In the genomic region with DNA sequence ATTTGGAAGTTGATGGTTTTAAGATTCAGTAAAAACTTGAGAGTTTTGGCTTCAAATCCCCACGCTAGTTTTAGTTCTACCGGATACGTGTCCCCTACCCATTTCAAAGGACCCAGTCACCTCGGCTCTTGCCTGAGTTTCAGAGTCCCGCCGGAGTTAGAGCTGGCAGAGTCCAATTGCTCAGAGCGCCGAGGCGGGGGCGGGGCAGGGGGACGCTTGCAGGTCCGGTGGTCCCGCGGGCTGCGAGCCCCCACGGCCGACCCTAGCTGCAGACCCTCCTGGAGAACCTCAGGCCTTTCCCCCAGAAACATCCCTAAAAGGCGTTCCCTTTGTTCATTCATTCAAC, we compare ENCODE assay signal across 1 cellular context.
TF ChIP-seq lines count a peak whose summit lies in the region.

No MANE protein-coding gene starts in this region.

TF ChIP-seq in HepG2, 621 proteins besides CTCF, POLR2A, EP300 and RAD21 (continues in another document):
- no peak for TF ChIP-seq DMAP1 (CRISPR knock-in tag; IDR thresholded peaks at IDR 0.05)
- no peak for TF ChIP-seq RBM22 (optimal IDR thresholded peaks at IDR 0.05; ENCODE audit: low read length)
- TF ChIP-seq, protein P1, sequence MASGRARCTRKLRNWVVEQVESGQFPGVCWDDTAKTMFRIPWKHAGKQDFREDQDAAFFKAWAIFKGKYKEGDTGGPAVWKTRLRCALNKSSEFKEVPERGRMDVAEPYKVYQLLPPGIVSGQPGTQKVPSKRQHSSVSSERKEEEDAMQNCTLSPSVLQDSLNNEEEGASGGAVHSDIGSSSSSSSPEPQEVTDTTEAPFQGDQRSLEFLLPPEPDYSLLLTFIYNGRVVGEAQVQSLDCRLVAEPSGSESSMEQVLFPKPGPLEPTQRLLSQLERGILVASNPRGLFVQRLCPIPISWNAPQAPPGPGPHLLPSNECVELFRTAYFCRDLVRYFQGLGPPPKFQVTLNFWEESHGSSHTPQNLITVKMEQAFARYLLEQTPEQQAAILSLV (CRISPR knock-in tag; IDR thresholded peaks at IDR 0.05; ENCODE audit: borderline replicate concordance), result no peak
- TF ChIP-seq THAP8 (CRISPR knock-in tag; IDR thresholded peaks at IDR 0.05; ENCODE audit: borderline replicate concordance), result no peak
- no peak for TF ChIP-seq NR3C1 (CRISPR knock-in tag; IDR thresholded peaks at IDR 0.05)
- TF ChIP-seq ATF7-NPFF (CRISPR knock-in tag; IDR thresholded peaks at IDR 0.05; ENCODE audit: low read depth), result no peak
- TF ChIP-seq ARNT2 (CRISPR knock-in tag; IDR thresholded peaks at IDR 0.05; ENCODE audit: low read depth), result no peak
- TF ChIP-seq ZBTB10 (CRISPR knock-in tag; IDR thresholded peaks at IDR 0.05; ENCODE audit: borderline replicate concordance), result no peak
- 0 out of 2 replicates have a peak, but pooled peaks have one; percentile 2 for TF ChIP-seq KLF11 (CRISPR knock-in tag; IDR thresholded peaks at IDR 0.05)
- 0 out of 2 replicates have a peak, but pooled peaks have one; percentile 46 for TF ChIP-seq CBFB (CRISPR knock-in tag; IDR thresholded peaks at IDR 0.05)
- TF ChIP-seq NKX3-1 (CRISPR knock-in tag; IDR thresholded peaks at IDR 0.05), result peak; percentile 18; the same call in 1 of the 2 replicates
- TF ChIP-seq ZSCAN29 (CRISPR knock-in tag; conservative IDR thresholded peaks at IDR 0.05), result no peak
- TF ChIP-seq BHLHE40 (IDR thresholded peaks at IDR 0.05; ENCODE audit: low read length), result no peak
- no peak for TF ChIP-seq KLF16 (CRISPR knock-in tag; IDR thresholded peaks at IDR 0.05)
- TF ChIP-seq TRAFD1 (CRISPR knock-in tag; IDR thresholded peaks at IDR 0.05; ENCODE audit: borderline replicate concordance), result no peak
- TF ChIP-seq YEATS2 (CRISPR knock-in tag; IDR thresholded peaks at IDR 0.05; ENCODE audit: borderline replicate concordance), result no peak
- TF ChIP-seq FIP1L1 (IDR thresholded peaks at IDR 0.05; ENCODE audit: borderline replicate concordance, insufficient read depth, low read depth, low read length), result no peak
- TF ChIP-seq ZNF672 (CRISPR knock-in tag; IDR thresholded peaks at IDR 0.05), result no peak
- TF ChIP-seq, protein P2, sequence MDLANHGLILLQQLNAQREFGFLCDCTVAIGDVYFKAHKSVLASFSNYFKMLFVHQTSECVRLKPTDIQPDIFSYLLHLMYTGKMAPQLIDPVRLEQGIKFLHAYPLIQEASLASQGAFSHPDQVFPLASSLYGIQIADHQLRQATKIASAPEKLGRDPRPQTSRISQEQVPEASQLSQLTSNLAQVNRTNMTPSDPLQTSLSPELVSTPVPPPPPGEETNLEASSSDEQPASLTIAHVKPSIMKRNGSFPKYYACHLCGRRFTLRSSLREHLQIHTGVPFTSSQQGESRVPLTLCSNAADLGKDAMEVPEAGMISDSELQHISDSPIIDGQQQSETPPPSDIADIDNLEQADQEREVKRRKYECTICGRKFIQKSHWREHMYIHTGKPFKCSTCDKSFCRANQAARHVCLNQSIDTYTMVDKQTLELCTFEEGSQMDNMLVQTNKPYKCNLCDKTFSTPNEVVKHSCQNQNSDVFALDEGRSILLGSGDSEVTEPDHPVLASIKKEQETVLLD (CRISPR knock-in tag; IDR thresholded peaks at IDR 0.05; ENCODE audit: low read depth), result 0 out of 2 replicates have a peak, but pooled peaks have one; percentile 7
- TF ChIP-seq ZNF136 (CRISPR knock-in tag; IDR thresholded peaks at IDR 0.05; ENCODE audit: low read depth), result no peak
- TF ChIP-seq SNAPC5 (CRISPR knock-in tag; IDR thresholded peaks at IDR 0.05; ENCODE audit: borderline replicate concordance), result no peak
- no peak for TF ChIP-seq PHF5A (CRISPR knock-in tag; IDR thresholded peaks at IDR 0.05; ENCODE audit: low read depth, unreplicated experiment)
- TF ChIP-seq MAZ (IDR thresholded peaks at IDR 0.05; ENCODE audit: borderline replicate concordance, low read depth, low read length), result no peak
- no peak for TF ChIP-seq MAZ (CRISPR knock-in tag; IDR thresholded peaks at IDR 0.05; ENCODE audit: low read depth)
- TF ChIP-seq ZNF232 (CRISPR knock-in tag; IDR thresholded peaks at IDR 0.05; ENCODE audit: borderline replicate concordance), result peak; percentile 48; the same call in 1 of the 2 replicates
- TF ChIP-seq SALL2 (CRISPR knock-in tag; IDR thresholded peaks at IDR 0.05), result no peak
- TF ChIP-seq, protein P3, sequence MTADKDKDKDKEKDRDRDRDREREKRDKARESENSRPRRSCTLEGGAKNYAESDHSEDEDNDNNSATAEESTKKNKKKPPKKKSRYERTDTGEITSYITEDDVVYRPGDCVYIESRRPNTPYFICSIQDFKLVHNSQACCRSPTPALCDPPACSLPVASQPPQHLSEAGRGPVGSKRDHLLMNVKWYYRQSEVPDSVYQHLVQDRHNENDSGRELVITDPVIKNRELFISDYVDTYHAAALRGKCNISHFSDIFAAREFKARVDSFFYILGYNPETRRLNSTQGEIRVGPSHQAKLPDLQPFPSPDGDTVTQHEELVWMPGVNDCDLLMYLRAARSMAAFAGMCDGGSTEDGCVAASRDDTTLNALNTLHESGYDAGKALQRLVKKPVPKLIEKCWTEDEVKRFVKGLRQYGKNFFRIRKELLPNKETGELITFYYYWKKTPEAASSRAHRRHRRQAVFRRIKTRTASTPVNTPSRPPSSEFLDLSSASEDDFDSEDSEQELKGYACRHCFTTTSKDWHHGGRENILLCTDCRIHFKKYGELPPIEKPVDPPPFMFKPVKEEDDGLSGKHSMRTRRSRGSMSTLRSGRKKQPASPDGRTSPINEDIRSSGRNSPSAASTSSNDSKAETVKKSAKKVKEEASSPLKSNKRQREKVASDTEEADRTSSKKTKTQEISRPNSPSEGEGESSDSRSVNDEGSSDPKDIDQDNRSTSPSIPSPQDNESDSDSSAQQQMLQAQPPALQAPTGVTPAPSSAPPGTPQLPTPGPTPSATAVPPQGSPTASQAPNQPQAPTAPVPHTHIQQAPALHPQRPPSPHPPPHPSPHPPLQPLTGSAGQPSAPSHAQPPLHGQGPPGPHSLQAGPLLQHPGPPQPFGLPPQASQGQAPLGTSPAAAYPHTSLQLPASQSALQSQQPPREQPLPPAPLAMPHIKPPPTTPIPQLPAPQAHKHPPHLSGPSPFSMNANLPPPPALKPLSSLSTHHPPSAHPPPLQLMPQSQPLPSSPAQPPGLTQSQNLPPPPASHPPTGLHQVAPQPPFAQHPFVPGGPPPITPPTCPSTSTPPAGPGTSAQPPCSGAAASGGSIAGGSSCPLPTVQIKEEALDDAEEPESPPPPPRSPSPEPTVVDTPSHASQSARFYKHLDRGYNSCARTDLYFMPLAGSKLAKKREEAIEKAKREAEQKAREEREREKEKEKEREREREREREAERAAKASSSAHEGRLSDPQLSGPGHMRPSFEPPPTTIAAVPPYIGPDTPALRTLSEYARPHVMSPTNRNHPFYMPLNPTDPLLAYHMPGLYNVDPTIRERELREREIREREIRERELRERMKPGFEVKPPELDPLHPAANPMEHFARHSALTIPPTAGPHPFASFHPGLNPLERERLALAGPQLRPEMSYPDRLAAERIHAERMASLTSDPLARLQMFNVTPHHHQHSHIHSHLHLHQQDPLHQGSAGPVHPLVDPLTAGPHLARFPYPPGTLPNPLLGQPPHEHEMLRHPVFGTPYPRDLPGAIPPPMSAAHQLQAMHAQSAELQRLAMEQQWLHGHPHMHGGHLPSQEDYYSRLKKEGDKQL (CRISPR knock-in tag; IDR thresholded peaks at IDR 0.05; ENCODE audit: low read depth), result no peak
- TF ChIP-seq SP4 (CRISPR knock-in tag; IDR thresholded peaks at IDR 0.05), result 0 out of 2 replicates have a peak, but pooled peaks have one; percentile 19
- TF ChIP-seq, protein P4, sequence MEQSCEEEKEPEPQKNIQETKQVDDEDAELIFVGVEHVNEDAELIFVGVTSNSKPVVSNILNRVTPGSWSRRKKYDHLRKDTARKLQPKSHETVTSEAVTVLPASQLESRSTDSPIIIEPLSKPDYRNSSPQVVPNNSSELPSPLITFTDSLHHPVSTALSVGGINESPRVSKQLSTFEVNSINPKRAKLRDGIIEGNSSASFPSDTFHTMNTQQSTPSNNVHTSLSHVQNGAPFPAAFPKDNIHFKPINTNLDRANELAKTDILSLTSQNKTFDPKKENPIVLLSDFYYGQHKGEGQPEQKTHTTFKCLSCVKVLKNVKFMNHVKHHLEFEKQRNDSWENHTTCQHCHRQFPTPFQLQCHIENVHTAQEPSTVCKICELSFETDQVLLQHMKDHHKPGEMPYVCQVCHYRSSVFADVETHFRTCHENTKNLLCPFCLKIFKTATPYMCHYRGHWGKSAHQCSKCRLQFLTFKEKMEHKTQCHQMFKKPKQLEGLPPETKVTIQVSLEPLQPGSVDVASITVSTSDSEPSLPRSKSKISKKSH (CRISPR knock-in tag; IDR thresholded peaks at IDR 0.05; ENCODE audit: borderline replicate concordance), result 0 out of 2 replicates have a peak, but pooled peaks have one; percentile 3
- TF ChIP-seq USF2 (IDR thresholded peaks at IDR 0.05; ENCODE audit: low read depth, low read length), result no peak
- TF ChIP-seq USF2 (CRISPR knock-in tag; IDR thresholded peaks at IDR 0.05; ENCODE audit: borderline replicate concordance), result 0 out of 2 replicates have a peak, but pooled peaks have one; percentile 44
- no peak for TF ChIP-seq KDM2A (CRISPR knock-in tag; IDR thresholded peaks at IDR 0.05; ENCODE audit: borderline replicate concordance, low read depth)
- no peak for TF ChIP-seq NFKBIZ (CRISPR knock-in tag; IDR thresholded peaks at IDR 0.05)
- TF ChIP-seq ZNF576 (CRISPR knock-in tag; IDR thresholded peaks at IDR 0.05), result no peak
- TF ChIP-seq LCORL (IDR thresholded peaks at IDR 0.05), result no peak
- TF ChIP-seq LCORL (CRISPR knock-in tag; IDR thresholded peaks at IDR 0.05), result no peak
- no peak for TF ChIP-seq DPF2 (CRISPR knock-in tag; IDR thresholded peaks at IDR 0.05; ENCODE audit: borderline replicate concordance, low read depth)
- no peak for TF ChIP-seq ZNF510 (CRISPR knock-in tag; IDR thresholded peaks at IDR 0.05; ENCODE audit: low read depth)
